Comparison of ENCODE assay signal across 1 cellular context in the genomic region with DNA sequence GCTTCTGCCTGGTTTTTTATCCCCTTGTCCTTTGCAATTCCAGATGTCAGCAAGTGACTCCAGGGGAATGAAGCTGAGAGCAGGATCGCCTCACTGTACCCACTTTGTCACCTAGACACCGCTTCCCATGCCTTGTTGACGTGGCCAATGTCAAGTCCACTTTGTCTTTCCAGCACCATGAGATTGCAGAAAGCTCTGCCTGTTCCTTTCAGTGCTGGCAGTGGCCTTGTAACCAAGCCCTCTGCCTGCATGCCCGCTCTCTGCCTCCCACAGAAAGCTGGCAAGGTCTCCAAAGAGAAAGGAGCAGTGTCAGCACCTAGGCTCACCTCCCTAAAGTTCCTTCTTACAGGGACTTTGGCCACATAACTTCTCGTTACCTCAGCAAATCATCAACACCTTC.
TF ChIP-seq lines count a peak whose summit lies in the region.

No MANE protein-coding gene starts in this region.

TF ChIP-seq in H1, 55 proteins besides CTCF, POLR2A, EP300 and RAD21 (continued from another document):
- TF ChIP-seq, protein P1, sequence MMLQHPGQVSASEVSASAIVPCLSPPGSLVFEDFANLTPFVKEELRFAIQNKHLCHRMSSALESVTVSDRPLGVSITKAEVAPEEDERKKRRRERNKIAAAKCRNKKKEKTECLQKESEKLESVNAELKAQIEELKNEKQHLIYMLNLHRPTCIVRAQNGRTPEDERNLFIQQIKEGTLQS (IDR thresholded peaks at IDR 0.05; ENCODE audit: insufficient read depth, low read depth, low read length) = no peak
- TF ChIP-seq TAF7 (optimal IDR thresholded peaks at IDR 0.05; ENCODE audit: borderline replicate concordance, low read depth, low read length) (no peak), RNF2 (IDR thresholded peaks at IDR 0.05; ENCODE audit: borderline replicate concordance, low read depth, low read length, missing control alignments, poor library complexity, severe bottlenecking) (no peak), BCL11A (IDR thresholded peaks at IDR 0.05; ENCODE audit: low read depth in 2 of 2, low read length in 2 of 2) (no peak), TBP (IDR thresholded peaks at IDR 0.05; ENCODE audit: low read depth, low read length) (no peak), KDM1A (IDR thresholded peaks at IDR 0.05; ENCODE audit: borderline replicate concordance, low read length) (no peak), CREB1 (IDR thresholded peaks at IDR 0.05) (no peak), CHD2 (IDR thresholded peaks at IDR 0.05; ENCODE audit: low read length) (no peak), KDM4A (IDR thresholded peaks at IDR 0.05; ENCODE audit: low read depth, low read length, severe bottlenecking) (no peak), KDM5A (IDR thresholded peaks at IDR 0.05; ENCODE audit: low read length) (no peak), EZH2 (IDR thresholded peaks at IDR 0.05; ENCODE audit: low read depth, low read length, severe bottlenecking) (no peak)
- TF ChIP-seq, protein P2, sequence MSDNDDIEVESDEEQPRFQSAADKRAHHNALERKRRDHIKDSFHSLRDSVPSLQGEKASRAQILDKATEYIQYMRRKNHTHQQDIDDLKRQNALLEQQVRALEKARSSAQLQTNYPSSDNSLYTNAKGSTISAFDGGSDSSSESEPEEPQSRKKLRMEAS (IDR thresholded peaks at IDR 0.05) = no peak
